In the genomic region with DNA sequence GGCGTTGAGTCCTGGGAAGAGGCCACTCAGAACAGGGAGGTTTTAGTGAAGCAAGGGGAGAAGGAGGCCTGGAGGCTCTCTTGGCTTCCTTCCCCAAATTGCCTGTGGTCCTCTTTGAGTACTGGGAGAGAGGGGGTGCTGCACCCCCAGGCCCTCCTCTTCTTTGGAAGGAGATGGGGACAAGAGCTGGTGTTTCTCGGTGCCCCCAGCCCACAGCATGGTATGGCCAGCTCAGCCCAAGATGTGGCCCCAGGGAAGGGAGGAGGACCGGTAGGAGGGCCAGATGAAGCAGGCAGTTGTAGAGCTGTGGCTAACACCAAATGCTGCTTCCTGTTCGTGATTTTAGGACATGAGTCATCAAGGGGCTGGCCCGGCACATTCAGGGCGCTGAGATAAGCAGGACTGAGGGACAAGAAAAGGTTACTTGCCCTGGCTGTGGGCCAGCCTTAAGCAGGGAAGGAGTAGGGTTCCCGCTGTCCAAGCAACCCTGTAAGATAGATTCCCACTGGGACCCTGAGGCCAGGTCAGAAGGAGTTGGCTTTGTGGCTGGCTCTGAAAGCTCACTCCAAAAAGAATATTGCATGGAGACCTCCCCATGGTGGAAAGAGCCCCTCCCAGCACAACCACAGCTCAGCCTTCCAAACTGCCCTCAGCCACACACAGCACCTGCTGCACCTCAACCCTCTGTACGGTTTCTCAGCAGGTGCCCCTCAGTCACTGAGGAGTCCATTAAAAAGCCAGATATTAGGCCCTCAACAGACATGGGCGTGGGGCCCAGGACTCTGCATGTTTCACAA, we compare ENCODE assay signal across 8 cellular contexts. TPM values are rescaled to one million over a fixed set of nuclear protein-coding genes. Genes with fewer than 3 reads are reported as not detected.
DNase-seq lines count a peak whose midpoint lies in the region; ATAC-seq and TF ChIP-seq lines count a peak whose summit lies in the region.

No MANE protein-coding gene starts in this region.

- H3K4me1 ChIP-seq in GM23248 (ENCODE audit: insufficient read depth) (peaks cover 16% of the 10 kb centered on the region), muscle layer of duodenum (ENCODE audit: control insufficient read depth in 1 of 2, insufficient read depth in 2 of 2, low read length in 2 of 2) (peaks cover 19 to 22% of the 10 kb centered on the region in 2 donors)

- H3K27me3 ChIP-seq in GM23248 (replicated peaks; ENCODE audit: insufficient read depth) (no peaks in the 10 kb centered on the region), muscle layer of duodenum (ENCODE audit: low read depth, low read length) (no peaks in the 10 kb centered on the region)

- peak overlapping the region; percentile 64 for H2AFZ ChIP-seq in GM23248

- DNase-seq in GM04503 (ENCODE audit: low read depth) = peak; percentile 57
- DNase-seq in GM23248 = peak; percentile 88
- DNase-seq in LNCaP clone FGC (ENCODE audit: low read depth) = peak; percentile 18
- peak; percentile 81 for DNase-seq in activated CD4-positive, alpha-beta T cell treated with anti-CD3 and anti-CD28 coated beads, Interleukin-2, amount 10 ng/mL, durations not matched to agents 7 days and 5 days
- peak; percentile 20 for DNase-seq in effector CD8-positive, alpha-beta T cell (lab: John Stamatoyannopoulos, UW)
- peak; percentile 82 to 89 for DNase-seq in stimulated activated naive CD8-positive, alpha-beta T cell treated with anti-CD3 and anti-CD28 coated beads, Interleukin-15, amount 100 ng/mL, for 72 hours
- DNase-seq in NCI-H1105 treated with DMSO at 0.1 percent for 48 hours (lab: John Stamatoyannopoulos, UW) = no peak

- H3K27ac ChIP-seq in GM23248 = peak overlapping the region; percentile 18; the same call in 1 of the 2 replicates
- peak overlapping the region; percentile 72 for H3K27ac ChIP-seq in muscle layer of duodenum (ENCODE audit: low read length)

- H3K4me2 ChIP-seq in GM23248 (ENCODE audit: unreplicated experiment) = no peak overlapping the region

- 22 to 34% methylated on average over 9 of the region's 9 CpGs for WGBS in GM23248 (ENCODE audit: low coverage in 1 of 2, low lambda C conversion rate in 2 of 2, missing lambda C conversion rate in 2 of 2), 2 experiments

- peak overlapping the region; percentile 18 for H3K4me3 Mint-ChIP-seq in activated CD4-positive, alpha-beta T cell treated with anti-CD3 and anti-CD28 coated beads, Interleukin-2, amount 10 ng/mL, durations not matched to agents 7 days and 5 days
- H3K4me3 Mint-ChIP-seq in stimulated activated naive CD8-positive, alpha-beta T cell treated with anti-CD3 and anti-CD28 coated beads, Interleukin-15, amount 100 ng/mL, for 72 hours = peak overlapping the region; percentile 71 to 75

- POLR2A ChIA-PET in activated CD4-positive, alpha-beta T cell treated with anti-CD3 and anti-CD28 coated beads, Interleukin-2, amount 10 ng/mL, durations not matched to agents 7 days and 5 days (lab: Charles Lee) = no interaction called here

- H3K27ac Mint-ChIP-seq in activated CD4-positive, alpha-beta T cell treated with anti-CD3 and anti-CD28 coated beads, Interleukin-2, amount 10 ng/mL, durations not matched to agents 7 days and 5 days = peak overlapping the region; percentile 95
- H3K27ac Mint-ChIP-seq in stimulated activated naive CD8-positive, alpha-beta T cell treated with anti-CD3 and anti-CD28 coated beads, Interleukin-15, amount 100 ng/mL, for 72 hours = peak overlapping the region; percentile 87 to 95

- H3K4me1 Mint-ChIP-seq in activated CD4-positive, alpha-beta T cell treated with anti-CD3 and anti-CD28 coated beads, Interleukin-2, amount 10 ng/mL, durations not matched to agents 7 days and 5 days = peaks cover 84% of the 10 kb centered on the region
- H3K4me1 Mint-ChIP-seq in stimulated activated naive CD8-positive, alpha-beta T cell treated with anti-CD3 and anti-CD28 coated beads, Interleukin-15, amount 100 ng/mL, for 72 hours = peaks cover 98% of the 10 kb centered on the region

- H3K9me3 ChIP-seq in GM23248 (ENCODE audit: low read depth) (no peaks in the 10 kb centered on the region), muscle layer of duodenum (ENCODE audit: control insufficient read depth in 1 of 2, low read length in 2 of 2) (no peaks in the 10 kb centered on the region)

- in situ Hi-C loops in GM23248 (cut with MboI) = no loop called here

- peak; percentile 91 for ATAC-seq in stimulated activated naive CD8-positive, alpha-beta T cell treated with anti-CD3 and anti-CD28 coated beads, Interleukin-15, amount 100 ng/mL, for 72 hours

- H3K79me2 ChIP-seq in GM23248 (ENCODE audit: insufficient read depth) = no peaks in the 10 kb centered on the region

- no peak overlapping the region for H3K9ac ChIP-seq in GM23248

- no peak for TF ChIP-seq CTCF in LNCaP clone FGC (IDR thresholded peaks at IDR 0.05; ENCODE audit: control insufficient read depth, extremely low read depth, insufficient read depth)

- H3K4me3 ChIP-seq in GM23248 (no peak overlapping the region), LNCaP clone FGC (ENCODE audit: low read depth, low read length) (no peak overlapping the region), muscle layer of duodenum (ENCODE audit: low read depth in 1 of 2, low read length in 2 of 2) (no peak overlapping the region)

- H3F3A ChIP-seq in GM23248 (ENCODE audit: insufficient read depth) = no peaks in the 10 kb centered on the region

- peaks cover 1% of the 10 kb centered on the region for H3K36me3 Mint-ChIP-seq in activated CD4-positive, alpha-beta T cell treated with anti-CD3 and anti-CD28 coated beads, Interleukin-2, amount 10 ng/mL, durations not matched to agents 7 days and 5 days (ENCODE audit: low read depth)

- H3K27me3 Mint-ChIP-seq in activated CD4-positive, alpha-beta T cell treated with anti-CD3 and anti-CD28 coated beads, Interleukin-2, amount 10 ng/mL, durations not matched to agents 7 days and 5 days = no peaks in the 10 kb centered on the region
- H3K27me3 Mint-ChIP-seq in stimulated activated naive CD8-positive, alpha-beta T cell treated with anti-CD3 and anti-CD28 coated beads, Interleukin-15, amount 100 ng/mL, for 72 hours = no peaks in the 10 kb centered on the region

- H3K36me3 ChIP-seq in GM23248 (ENCODE audit: low read depth) = no peaks in the 10 kb centered on the region
- no peaks in the 10 kb centered on the region for H3K36me3 ChIP-seq in muscle layer of duodenum (ENCODE audit: control insufficient read depth in 1 of 2, insufficient read depth in 2 of 2, low read length in 2 of 2)

- H3K9me2 ChIP-seq in GM23248 (ENCODE audit: insufficient read depth) = no peaks in the 10 kb centered on the region

- H3K9me3 Mint-ChIP-seq in activated CD4-positive, alpha-beta T cell treated with anti-CD3 and anti-CD28 coated beads, Interleukin-2, amount 10 ng/mL, durations not matched to agents 7 days and 5 days = peaks cover 2% of the 10 kb centered on the region
- peaks cover 0 to 4% of the 10 kb centered on the region in 2 donors for H3K9me3 Mint-ChIP-seq in stimulated activated naive CD8-positive, alpha-beta T cell treated with anti-CD3 and anti-CD28 coated beads, Interleukin-15, amount 100 ng/mL, for 72 hours

- no peaks in the 10 kb centered on the region for H4K20me1 ChIP-seq in GM23248 (ENCODE audit: insufficient read depth)

- CTCF ChIA-PET in activated CD4-positive, alpha-beta T cell treated with anti-CD3 and anti-CD28 coated beads, Interleukin-2, amount 10 ng/mL, durations not matched to agents 7 days and 5 days (lab: Charles Lee) = interaction anchor here (0.7 to 2.1 kb wide), 10 partner anchors 10 to 43 kb away, joined by 3 to 18 read pairs (median 4); no protein-coding TSS in a partner anchor

RNA-seq across cellular contexts. Expression of gene TNFRSF1B, which starts 4.9 kb away (rescaled TPM):
- total RNA-seq in GM23248 (2014; rRNA removed; shearing (Covaris generic)) = 0.25 and 2.9 TPM in 2 replicates
- polyA plus RNA-seq in GM23248 (2016; fragmentation: Nextera tagmentation; extraction: Ambion mirVana) = 1.1 and 1.3 TPM in 2 replicates
- 100 to 1,000 TPM; 167 to 190 TPM for total RNA-seq in activated CD4-positive, alpha-beta T cell treated with anti-CD3 and anti-CD28 coated beads, Interleukin-2, amount 10 ng/mL, durations not matched to agents 7 days and 5 days

Comparison
In these comparisons a context has a peak if more than half of its experiments do, and no peak if none do; other contexts are left out.
1. RNA of gene TNFRSF1B, which starts 4.9 kb away (total RNA-seq): 167 to 190 TPM in activated CD4-positive, alpha-beta T cell treated with anti-CD3 and anti-CD28 coated beads, Interleukin-2, amount 10 ng/mL, durations not matched to agents 7 days and 5 days; 0.25 to 2.9 TPM in GM23248; every median in the first group is over 10 times any median in the second.